ENCODE assay signal across 15 cellular contexts in the genomic region with DNA sequence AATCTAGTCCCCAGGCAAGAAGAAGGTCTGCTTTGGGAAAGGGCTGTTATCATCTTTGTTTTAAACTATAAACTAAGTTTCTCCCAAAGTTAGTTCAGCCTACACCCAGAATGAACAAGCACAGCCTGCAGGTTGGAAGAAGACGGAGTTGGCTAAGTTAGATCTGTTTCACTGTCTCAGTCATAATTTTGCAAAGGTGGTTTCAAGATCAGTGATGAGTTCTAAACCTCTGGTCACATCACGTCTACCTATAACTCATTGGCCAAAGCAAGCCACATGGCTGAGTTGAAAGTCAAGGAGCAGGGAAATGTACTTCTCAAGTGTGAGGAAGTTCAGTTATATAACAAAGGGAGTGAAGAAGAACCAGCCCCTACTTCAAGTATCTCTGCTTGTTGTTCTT. TPM values are rescaled to one million over a fixed set of nuclear protein-coding genes. Genes with fewer than 3 reads are reported as not detected.
DNase-seq lines count a peak whose midpoint lies in the region; ATAC-seq and TF ChIP-seq lines count a peak whose summit lies in the region.
"Had no signal": no experiment of that assay in that cellular context is flagged by ENCODE, and none has a peak within 500 bp of the region (broad histone marks: within the 10 kb centered on the region; RNA-seq: fewer than 3 reads in every experiment).

No MANE protein-coding gene starts in this region.

- no peak for DNase-seq in T-helper 1 cell
- DNase-seq in activated CD8-positive, alpha-beta T cell treated with anti-CD3 and anti-CD28 coated beads for 36 hours: no peak
- DNase-seq in activated CD8-positive, alpha-beta T cell treated with anti-CD3 and anti-CD28 coated beads, Interleukin-2, amount 10 ng/mL, durations not matched to agents 7 days and 5 days: no peak
- no peak for DNase-seq in activated naive CD4-positive, alpha-beta T cell treated with anti-CD3 and anti-CD28 coated beads, Interleukin-2, amount 50 U/mL, for 72 hours (ENCODE audit: low spot score in 2 of 2)
- no peak for DNase-seq in activated naive CD4-positive, alpha-beta T cell treated with Interleukin-2 at 50 U/mL for 16 hours
- DNase-seq in Calu3: no peak
- DNase-seq: CD8-positive, alpha-beta T cell; COR-L47; DND-41; GDM1; GOT3; H9 had no signal

- TF ChIP-seq CTCF in activated CD8-positive, alpha-beta T cell treated with anti-CD3 and anti-CD28 coated beads for 36 hours (IDR thresholded peaks at IDR 0.05): no peak
- TF ChIP-seq CTCF in Calu3 (IDR thresholded peaks at IDR 0.05; ENCODE audit: unreplicated experiment): no peak

- no peaks in the 10 kb centered on the region for H3K36me3 Mint-ChIP-seq in T-helper 1 cell treated with Interleukin-12 subunit alpha and Interleukin-12 subunit beta and Interleukin-4 antibody, amounts not matched to agents 30 μg/mL and 1 μg/mL, for 36 hours (ENCODE audit: low read depth)
- no peaks in the 10 kb centered on the region for H3K36me3 Mint-ChIP-seq in activated CD8-positive, alpha-beta T cell treated with anti-CD3 and anti-CD28 coated beads for 36 hours (ENCODE audit: low read depth)
- H3K36me3 Mint-ChIP-seq in activated CD8-positive, alpha-beta T cell treated with anti-CD3 and anti-CD28 coated beads, Interleukin-2, amount 10 ng/mL, durations not matched to agents 7 days and 5 days (ENCODE audit: low read depth): no peaks in the 10 kb centered on the region
- H3K36me3 Mint-ChIP-seq in activated naive CD4-positive, alpha-beta T cell treated with anti-CD3 and anti-CD28 coated beads, Interleukin-2, amount 50 U/mL, for 72 hours: peaks cover 5 to 8% of the 10 kb centered on the region in 2 donors
- no peaks in the 10 kb centered on the region for H3K36me3 Mint-ChIP-seq in activated T-helper 17 cell treated with anti-CD3 and anti-CD28 coated beads, Interleukin-2, amount 50 U/mL, for 72 hours (ENCODE audit: low read depth)
- H3K36me3 Mint-ChIP-seq in Calu3 (ENCODE audit: insufficient read depth, unreplicated experiment): no peaks in the 10 kb centered on the region
- H3K36me3 Mint-ChIP-seq: CD14-positive monocyte; CD8-positive, alpha-beta T cell had no signal

- no TSS peak for BruUV-seq in Calu3 (replicated peaks; lab: Mats Ljungman, UMichigan)

- POLR2A ChIA-PET in activated CD8-positive, alpha-beta T cell treated with anti-CD3 and anti-CD28 coated beads for 36 hours (lab: Charles Lee): no interaction called here
- POLR2A ChIA-PET in activated CD8-positive, alpha-beta T cell treated with anti-CD3 and anti-CD28 coated beads, Interleukin-2, amount 10 ng/mL, durations not matched to agents 7 days and 5 days (lab: Charles Lee): no interaction called here

- peaks cover 3% of the 10 kb centered on the region for H3K4me1 Mint-ChIP-seq in T-helper 1 cell treated with Interleukin-12 subunit alpha and Interleukin-12 subunit beta and Interleukin-4 antibody, amounts not matched to agents 30 μg/mL and 1 μg/mL, for 36 hours (ENCODE audit: low read depth)
- peaks cover 9% of the 10 kb centered on the region for H3K4me1 Mint-ChIP-seq in activated CD8-positive, alpha-beta T cell treated with anti-CD3 and anti-CD28 coated beads for 36 hours (ENCODE audit: low read depth)
- no peaks in the 10 kb centered on the region for H3K4me1 Mint-ChIP-seq in activated CD8-positive, alpha-beta T cell treated with anti-CD3 and anti-CD28 coated beads, Interleukin-2, amount 10 ng/mL, durations not matched to agents 7 days and 5 days (ENCODE audit: low read depth)
- H3K4me1 Mint-ChIP-seq in activated T-helper 17 cell treated with anti-CD3 and anti-CD28 coated beads, Interleukin-2, amount 50 U/mL, for 72 hours: peaks cover 9% of the 10 kb centered on the region
- H3K4me1 Mint-ChIP-seq in Calu3 (ENCODE audit: low read depth, unreplicated experiment): no peaks in the 10 kb centered on the region
- H3K4me1 Mint-ChIP-seq: CD14-positive monocyte had no signal

- peaks cover 8% of the 10 kb centered on the region for H3K27me3 Mint-ChIP-seq in T-helper 1 cell treated with Interleukin-12 subunit alpha and Interleukin-12 subunit beta and Interleukin-4 antibody, amounts not matched to agents 30 μg/mL and 1 μg/mL, for 36 hours (ENCODE audit: low read depth)
- H3K27me3 Mint-ChIP-seq in activated CD8-positive, alpha-beta T cell treated with anti-CD3 and anti-CD28 coated beads for 36 hours: peaks cover 12% of the 10 kb centered on the region
- peaks cover 18% of the 10 kb centered on the region for H3K27me3 Mint-ChIP-seq in activated CD8-positive, alpha-beta T cell treated with anti-CD3 and anti-CD28 coated beads, Interleukin-2, amount 10 ng/mL, durations not matched to agents 7 days and 5 days (ENCODE audit: low read depth)
- peaks cover 9% of the 10 kb centered on the region for H3K27me3 Mint-ChIP-seq in activated T-helper 17 cell treated with anti-CD3 and anti-CD28 coated beads, Interleukin-2, amount 50 U/mL, for 72 hours
- peaks cover 14% of the 10 kb centered on the region for H3K27me3 Mint-ChIP-seq in Calu3 (ENCODE audit: unreplicated experiment)

- intact Hi-C loops in activated CD8-positive, alpha-beta T cell treated with anti-CD3 and anti-CD28 coated beads for 36 hours (cut with micrococcal nuclease): no loop called here
- intact Hi-C loops in Calu3 (cut with micrococcal nuclease; ENCODE audit: unreplicated experiment): no loop called here

- peak; percentile 49 for ATAC-seq in activated CD8-positive, alpha-beta T cell treated with anti-CD3 and anti-CD28 coated beads for 36 hours
- no peak for ATAC-seq in activated CD8-positive, alpha-beta T cell treated with anti-CD3 and anti-CD28 coated beads, Interleukin-2, amount 10 ng/mL, durations not matched to agents 7 days and 5 days
- peak; percentile 83 to 85 for ATAC-seq in activated naive CD4-positive, alpha-beta T cell treated with anti-CD3 and anti-CD28 coated beads, Interleukin-2, amount 50 U/mL, for 72 hours
- peak; percentile 92 for ATAC-seq in activated T-helper 17 cell treated with anti-CD3 and anti-CD28 coated beads, Interleukin-2, amount 50 U/mL, for 72 hours (replicated peaks)
- ATAC-seq: CD8-positive, alpha-beta T cell had no signal

- CTCF ChIA-PET in activated CD8-positive, alpha-beta T cell treated with anti-CD3 and anti-CD28 coated beads for 36 hours (lab: Charles Lee): interaction anchor here (1.1 kb wide), 1 partner anchor 19 kb away, joined by 3 read pairs; no protein-coding TSS in a partner anchor
- CTCF ChIA-PET in activated CD8-positive, alpha-beta T cell treated with anti-CD3 and anti-CD28 coated beads, Interleukin-2, amount 10 ng/mL, durations not matched to agents 7 days and 5 days (lab: Charles Lee): no interaction called here
- CTCF ChIA-PET in Calu3 (lab: Charles Lee): no interaction called here

- H3K27ac Mint-ChIP-seq in T-helper 1 cell treated with Interleukin-12 subunit alpha and Interleukin-12 subunit beta and Interleukin-4 antibody, amounts not matched to agents 30 μg/mL and 1 μg/mL, for 36 hours: peak overlapping the region; percentile 1
- H3K27ac Mint-ChIP-seq in activated CD8-positive, alpha-beta T cell treated with anti-CD3 and anti-CD28 coated beads for 36 hours: no peak overlapping the region
- H3K27ac Mint-ChIP-seq in activated CD8-positive, alpha-beta T cell treated with anti-CD3 and anti-CD28 coated beads, Interleukin-2, amount 10 ng/mL, durations not matched to agents 7 days and 5 days: no peak overlapping the region
- peak overlapping the region in 1 of 2 donors; percentile 11 for H3K27ac Mint-ChIP-seq in activated naive CD4-positive, alpha-beta T cell treated with anti-CD3 and anti-CD28 coated beads, Interleukin-2, amount 50 U/mL, for 72 hours
- peak overlapping the region; percentile 90 for H3K27ac Mint-ChIP-seq in activated T-helper 17 cell treated with anti-CD3 and anti-CD28 coated beads, Interleukin-2, amount 50 U/mL, for 72 hours
- no peak overlapping the region for H3K27ac Mint-ChIP-seq in Calu3 (ENCODE audit: unreplicated experiment)
- H3K27ac Mint-ChIP-seq: CD14-positive monocyte; CD8-positive, alpha-beta T cell; H9 had no signal

- H3K9me3 Mint-ChIP-seq in T-helper 1 cell treated with Interleukin-12 subunit alpha and Interleukin-12 subunit beta and Interleukin-4 antibody, amounts not matched to agents 30 μg/mL and 1 μg/mL, for 36 hours: no peaks in the 10 kb centered on the region
- H3K9me3 Mint-ChIP-seq in activated CD8-positive, alpha-beta T cell treated with anti-CD3 and anti-CD28 coated beads for 36 hours: peaks cover 4% of the 10 kb centered on the region
- H3K9me3 Mint-ChIP-seq in activated CD8-positive, alpha-beta T cell treated with anti-CD3 and anti-CD28 coated beads, Interleukin-2, amount 10 ng/mL, durations not matched to agents 7 days and 5 days (ENCODE audit: insufficient read depth): no peaks in the 10 kb centered on the region
- H3K9me3 Mint-ChIP-seq in activated naive CD4-positive, alpha-beta T cell treated with anti-CD3 and anti-CD28 coated beads, Interleukin-2, amount 50 U/mL, for 72 hours: peaks cover 0 to 10% of the 10 kb centered on the region in 2 donors
- H3K9me3 Mint-ChIP-seq in activated T-helper 17 cell treated with anti-CD3 and anti-CD28 coated beads, Interleukin-2, amount 50 U/mL, for 72 hours: no peaks in the 10 kb centered on the region
- peaks cover 3% of the 10 kb centered on the region for H3K9me3 Mint-ChIP-seq in Calu3 (ENCODE audit: low read depth, unreplicated experiment)

- H3K4me3 Mint-ChIP-seq in T-helper 1 cell treated with Interleukin-12 subunit alpha and Interleukin-12 subunit beta and Interleukin-4 antibody, amounts not matched to agents 30 μg/mL and 1 μg/mL, for 36 hours: no peak overlapping the region
- no peak overlapping the region for H3K4me3 Mint-ChIP-seq in activated CD8-positive, alpha-beta T cell treated with anti-CD3 and anti-CD28 coated beads for 36 hours
- no peak overlapping the region for H3K4me3 Mint-ChIP-seq in activated CD8-positive, alpha-beta T cell treated with anti-CD3 and anti-CD28 coated beads, Interleukin-2, amount 10 ng/mL, durations not matched to agents 7 days and 5 days
- peak overlapping the region; percentile 67 for H3K4me3 Mint-ChIP-seq in activated T-helper 17 cell treated with anti-CD3 and anti-CD28 coated beads, Interleukin-2, amount 50 U/mL, for 72 hours
- H3K4me3 Mint-ChIP-seq in Calu3 (ENCODE audit: low read depth, unreplicated experiment): no peak overlapping the region
- H3K4me3 Mint-ChIP-seq: CD14-positive monocyte; CD8-positive, alpha-beta T cell; H9 had no signal

RNA-seq across cellular contexts. Expression of a gene that starts 50.5 kb away (rescaled TPM):
- 10 to 100 TPM; 58.8 to 59.9 TPM for total RNA-seq in activated CD8-positive, alpha-beta T cell treated with anti-CD3 and anti-CD28 coated beads for 36 hours
- 10 to 100 TPM; 41.1 to 42.0 TPM for total RNA-seq in activated CD8-positive, alpha-beta T cell treated with anti-CD3 and anti-CD28 coated beads, Interleukin-2, amount 10 ng/mL, durations not matched to agents 7 days and 5 days
- 10 to 100 TPM; 44.7 to 50.0 TPM for total RNA-seq in activated naive CD4-positive, alpha-beta T cell treated with anti-CD3 and anti-CD28 coated beads, Interleukin-2, amount 50 U/mL, for 72 hours
- 10 to 100 TPM; 41.6 to 45.8 TPM for total RNA-seq in activated T-helper 17 cell treated with anti-CD3 and anti-CD28 coated beads, Interleukin-2, amount 50 U/mL, for 72 hours
- 15.8 and 19.7 TPM in 2 replicates for total RNA-seq in Calu3 (2022)

Comparison
In these comparisons a context has a peak if more than half of its experiments do, and no peak if none do; other contexts are left out.
1. H3K27ac Mint-ChIP-seq: peak in T-helper 1 cell treated with Interleukin-12 subunit alpha and Interleukin-12 subunit beta and Interleukin-4 antibody, amounts not matched to agents 30 μg/mL and 1 μg/mL, for 36 hours (single experiment) and activated T-helper 17 cell treated with anti-CD3 and anti-CD28 coated beads, Interleukin-2, amount 50 U/mL, for 72 hours (single experiment); none in activated CD8-positive, alpha-beta T cell treated with anti-CD3 and anti-CD28 coated beads for 36 hours (single experiment), activated CD8-positive, alpha-beta T cell treated with anti-CD3 and anti-CD28 coated beads, Interleukin-2, amount 10 ng/mL, durations not matched to agents 7 days and 5 days (single experiment) and Calu3 (single experiment).